1 cellular context compared by ENCODE assay signal in genomic region chr12:107012736-107013425, GRCh38.
TF ChIP-seq lines count a peak whose summit lies in the region.

No MANE protein-coding gene starts in this region.

TF ChIP-seq in GM23338, 12 proteins besides CTCF, POLR2A, EP300 and RAD21:
- TF ChIP-seq EZH2 (IDR thresholded peaks at IDR 0.05; ENCODE audit: low read depth, unreplicated experiment) (no peak), ETS1 (IDR thresholded peaks at IDR 0.05) (no peak), EZH2phosphoT487 (IDR thresholded peaks at IDR 0.05; ENCODE audit: unreplicated experiment) (no peak), ZNF331 (CRISPR knock-in tag; IDR thresholded peaks at IDR 0.05; ENCODE audit: low read depth) (no peak), POLR2AphosphoS5 (IDR thresholded peaks at IDR 0.05; ENCODE audit: low read depth) (no peak)
- TF ChIP-seq, protein P1, sequence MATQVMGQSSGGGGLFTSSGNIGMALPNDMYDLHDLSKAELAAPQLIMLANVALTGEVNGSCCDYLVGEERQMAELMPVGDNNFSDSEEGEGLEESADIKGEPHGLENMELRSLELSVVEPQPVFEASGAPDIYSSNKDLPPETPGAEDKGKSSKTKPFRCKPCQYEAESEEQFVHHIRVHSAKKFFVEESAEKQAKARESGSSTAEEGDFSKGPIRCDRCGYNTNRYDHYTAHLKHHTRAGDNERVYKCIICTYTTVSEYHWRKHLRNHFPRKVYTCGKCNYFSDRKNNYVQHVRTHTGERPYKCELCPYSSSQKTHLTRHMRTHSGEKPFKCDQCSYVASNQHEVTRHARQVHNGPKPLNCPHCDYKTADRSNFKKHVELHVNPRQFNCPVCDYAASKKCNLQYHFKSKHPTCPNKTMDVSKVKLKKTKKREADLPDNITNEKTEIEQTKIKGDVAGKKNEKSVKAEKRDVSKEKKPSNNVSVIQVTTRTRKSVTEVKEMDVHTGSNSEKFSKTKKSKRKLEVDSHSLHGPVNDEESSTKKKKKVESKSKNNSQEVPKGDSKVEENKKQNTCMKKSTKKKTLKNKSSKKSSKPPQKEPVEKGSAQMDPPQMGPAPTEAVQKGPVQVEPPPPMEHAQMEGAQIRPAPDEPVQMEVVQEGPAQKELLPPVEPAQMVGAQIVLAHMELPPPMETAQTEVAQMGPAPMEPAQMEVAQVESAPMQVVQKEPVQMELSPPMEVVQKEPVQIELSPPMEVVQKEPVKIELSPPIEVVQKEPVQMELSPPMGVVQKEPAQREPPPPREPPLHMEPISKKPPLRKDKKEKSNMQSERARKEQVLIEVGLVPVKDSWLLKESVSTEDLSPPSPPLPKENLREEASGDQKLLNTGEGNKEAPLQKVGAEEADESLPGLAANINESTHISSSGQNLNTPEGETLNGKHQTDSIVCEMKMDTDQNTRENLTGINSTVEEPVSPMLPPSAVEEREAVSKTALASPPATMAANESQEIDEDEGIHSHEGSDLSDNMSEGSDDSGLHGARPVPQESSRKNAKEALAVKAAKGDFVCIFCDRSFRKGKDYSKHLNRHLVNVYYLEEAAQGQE (IDR thresholded peaks at IDR 0.05; ENCODE audit: unreplicated experiment): no peak
- TF ChIP-seq, protein P2, sequence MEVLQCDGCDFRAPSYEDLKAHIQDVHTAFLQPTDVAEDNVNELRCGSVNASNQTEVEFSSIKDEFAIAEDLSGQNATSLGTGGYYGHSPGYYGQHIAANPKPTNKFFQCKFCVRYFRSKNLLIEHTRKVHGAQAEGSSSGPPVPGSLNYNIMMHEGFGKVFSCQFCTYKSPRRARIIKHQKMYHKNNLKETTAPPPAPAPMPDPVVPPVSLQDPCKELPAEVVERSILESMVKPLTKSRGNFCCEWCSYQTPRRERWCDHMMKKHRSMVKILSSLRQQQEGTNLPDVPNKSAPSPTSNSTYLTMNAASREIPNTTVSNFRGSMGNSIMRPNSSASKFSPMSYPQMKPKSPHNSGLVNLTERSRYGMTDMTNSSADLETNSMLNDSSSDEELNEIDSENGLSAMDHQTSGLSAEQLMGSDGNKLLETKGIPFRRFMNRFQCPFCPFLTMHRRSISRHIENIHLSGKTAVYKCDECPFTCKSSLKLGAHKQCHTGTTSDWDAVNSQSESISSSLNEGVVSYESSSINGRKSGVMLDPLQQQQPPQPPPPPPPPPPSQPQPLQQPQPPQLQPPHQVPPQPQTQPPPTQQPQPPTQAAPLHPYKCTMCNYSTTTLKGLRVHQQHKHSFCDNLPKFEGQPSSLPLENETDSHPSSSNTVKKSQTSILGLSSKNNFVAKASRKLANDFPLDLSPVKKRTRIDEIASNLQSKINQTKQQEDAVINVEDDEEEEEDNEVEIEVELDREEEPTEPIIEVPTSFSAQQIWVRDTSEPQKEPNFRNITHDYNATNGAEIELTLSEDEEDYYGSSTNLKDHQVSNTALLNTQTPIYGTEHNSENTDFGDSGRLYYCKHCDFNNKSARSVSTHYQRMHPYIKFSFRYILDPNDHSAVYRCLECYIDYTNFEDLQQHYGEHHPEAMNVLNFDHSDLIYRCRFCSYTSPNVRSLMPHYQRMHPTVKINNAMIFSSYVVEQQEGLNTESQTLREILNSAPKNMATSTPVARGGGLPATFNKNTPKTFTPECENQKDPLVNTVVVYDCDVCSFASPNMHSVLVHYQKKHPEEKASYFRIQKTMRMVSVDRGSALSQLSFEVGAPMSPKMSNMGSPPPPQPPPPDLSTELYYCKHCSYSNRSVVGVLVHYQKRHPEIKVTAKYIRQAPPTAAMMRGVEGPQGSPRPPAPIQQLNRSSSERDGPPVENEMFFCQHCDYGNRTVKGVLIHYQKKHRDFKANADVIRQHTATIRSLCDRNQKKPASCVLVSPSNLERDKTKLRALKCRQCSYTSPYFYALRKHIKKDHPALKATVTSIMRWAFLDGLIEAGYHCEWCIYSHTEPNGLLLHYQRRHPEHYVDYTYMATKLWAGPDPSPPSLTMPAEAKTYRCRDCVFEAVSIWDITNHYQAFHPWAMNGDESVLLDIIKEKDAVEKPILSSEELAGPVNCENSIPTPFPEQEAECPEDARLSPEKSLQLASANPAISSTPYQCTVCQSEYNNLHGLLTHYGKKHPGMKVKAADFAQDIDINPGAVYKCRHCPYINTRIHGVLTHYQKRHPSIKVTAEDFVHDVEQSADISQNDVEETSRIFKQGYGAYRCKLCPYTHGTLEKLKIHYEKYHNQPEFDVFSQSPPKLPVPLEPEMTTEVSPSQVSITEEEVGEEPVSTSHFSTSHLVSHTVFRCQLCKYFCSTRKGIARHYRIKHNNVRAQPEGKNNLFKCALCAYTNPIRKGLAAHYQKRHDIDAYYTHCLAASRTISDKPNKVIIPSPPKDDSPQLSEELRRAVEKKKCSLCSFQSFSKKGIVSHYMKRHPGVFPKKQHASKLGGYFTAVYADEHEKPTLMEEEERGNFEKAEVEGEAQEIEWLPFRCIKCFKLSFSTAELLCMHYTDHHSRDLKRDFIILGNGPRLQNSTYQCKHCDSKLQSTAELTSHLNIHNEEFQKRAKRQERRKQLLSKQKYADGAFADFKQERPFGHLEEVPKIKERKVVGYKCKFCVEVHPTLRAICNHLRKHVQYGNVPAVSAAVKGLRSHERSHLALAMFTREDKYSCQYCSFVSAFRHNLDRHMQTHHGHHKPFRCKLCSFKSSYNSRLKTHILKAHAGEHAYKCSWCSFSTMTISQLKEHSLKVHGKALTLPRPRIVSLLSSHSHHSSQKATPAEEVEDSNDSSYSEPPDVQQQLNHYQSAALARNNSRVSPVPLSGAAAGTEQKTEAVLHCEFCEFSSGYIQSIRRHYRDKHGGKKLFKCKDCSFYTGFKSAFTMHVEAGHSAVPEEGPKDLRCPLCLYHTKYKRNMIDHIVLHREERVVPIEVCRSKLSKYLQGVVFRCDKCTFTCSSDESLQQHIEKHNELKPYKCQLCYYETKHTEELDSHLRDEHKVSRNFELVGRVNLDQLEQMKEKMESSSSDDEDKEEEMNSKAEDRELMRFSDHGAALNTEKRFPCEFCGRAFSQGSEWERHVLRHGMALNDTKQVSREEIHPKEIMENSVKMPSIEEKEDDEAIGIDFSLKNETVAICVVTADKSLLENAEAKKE (CRISPR knock-in tag; IDR thresholded peaks at IDR 0.05): no peak
TF ChIP-seq in GM23338: peak in this region for 0.
